9 cellular contexts compared by ENCODE assay signal in genomic region chr2:153235516-153235915, GRCh38.
A peak's percentile ranks its signal among the peaks of the same experiment; 100 is the strongest.
DNase-seq lines count a peak whose midpoint lies in the region; ATAC-seq lines count a peak whose summit lies in the region.
"Had no signal": no experiment of that assay in that cellular context is flagged by ENCODE, and none has a peak within 500 bp of the region (broad histone marks: within the 10 kb centered on the region; RNA-seq: fewer than 3 reads in every experiment).

No MANE protein-coding gene starts in this region.

- DNase-seq in activated T-helper 1 cell treated with anti-CD3 and anti-CD28 coated beads, Interleukin-12 subunit alpha, Interleukin-12 subunit beta, Interleukin-2, Interleukin-4 antibody, amounts not matched to agents 30 ng/mL and 10 ng/mL and 1 ng/mL, durations not matched to agents 14 hours and 24 hours and 36 hours (ENCODE audit: low spot score) = peak; percentile 6
- no peak for DNase-seq in DMS153 treated with DMSO at 0.1 percent for 48 hours (lab: John Stamatoyannopoulos, UW; ENCODE audit: unreplicated experiment)
- no peak for DNase-seq in NCI-H2081 treated with DMSO at 0.1 percent for 48 hours (lab: John Stamatoyannopoulos, UW)
- DNase-seq in nucleus accumbens (lab: John Stamatoyannopoulos, UW) = no peak
- DNase-seq: NCI-H345 had no signal

- no peak overlapping the region for H3K4me3 Mint-ChIP-seq in activated T-helper 1 cell treated with anti-CD3 and anti-CD28 coated beads, Interleukin-12 subunit alpha, Interleukin-12 subunit beta, Interleukin-2, Interleukin-4 antibody, amounts not matched to agents 30 ng/mL and 10 ng/mL and 1 ng/mL, durations not matched to agents 14 hours and 24 hours and 36 hours

- H3K27me3 Mint-ChIP-seq in activated T-helper 1 cell treated with anti-CD3 and anti-CD28 coated beads, Interleukin-12 subunit alpha, Interleukin-12 subunit beta, Interleukin-2, Interleukin-4 antibody, amounts not matched to agents 30 ng/mL and 10 ng/mL and 1 ng/mL, durations not matched to agents 14 hours and 24 hours and 36 hours (ENCODE audit: insufficient read depth) = peaks cover 2% of the 10 kb centered on the region

- H3K36me3 Mint-ChIP-seq in activated T-helper 1 cell treated with anti-CD3 and anti-CD28 coated beads, Interleukin-12 subunit alpha, Interleukin-12 subunit beta, Interleukin-2, Interleukin-4 antibody, amounts not matched to agents 30 ng/mL and 10 ng/mL and 1 ng/mL, durations not matched to agents 14 hours and 24 hours and 36 hours (ENCODE audit: low read depth) = no peaks in the 10 kb centered on the region

- H3K9me3 Mint-ChIP-seq in activated T-helper 1 cell treated with anti-CD3 and anti-CD28 coated beads, Interleukin-12 subunit alpha, Interleukin-12 subunit beta, Interleukin-2, Interleukin-4 antibody, amounts not matched to agents 30 ng/mL and 10 ng/mL and 1 ng/mL, durations not matched to agents 14 hours and 24 hours and 36 hours = peaks cover 4% of the 10 kb centered on the region

- ATAC-seq in GM18517 (IDR thresholded peaks at IDR 0.05; ENCODE audit: unreplicated experiment) = peak; percentile 92
- peak; percentile 92 for ATAC-seq in GM19452 (IDR thresholded peaks at IDR 0.05; ENCODE audit: unreplicated experiment)
- peak; percentile 52 for ATAC-seq in HG03025 (IDR thresholded peaks at IDR 0.05; ENCODE audit: low FRiP score, unreplicated experiment)
- no peak for ATAC-seq in GM19455 (IDR thresholded peaks at IDR 0.05; ENCODE audit: unreplicated experiment)

- H3K27ac Mint-ChIP-seq in activated T-helper 1 cell treated with anti-CD3 and anti-CD28 coated beads, Interleukin-12 subunit alpha, Interleukin-12 subunit beta, Interleukin-2, Interleukin-4 antibody, amounts not matched to agents 30 ng/mL and 10 ng/mL and 1 ng/mL, durations not matched to agents 14 hours and 24 hours and 36 hours = peak overlapping the region; percentile 5

- intact Hi-C loops in activated T-helper 1 cell treated with anti-CD3 and anti-CD28 coated beads, Interleukin-12 subunit alpha, Interleukin-12 subunit beta, Interleukin-2, Interleukin-4 antibody, amounts not matched to agents 30 ng/mL and 10 ng/mL and 1 ng/mL, durations not matched to agents 14 hours and 24 hours and 36 hours (cut with micrococcal nuclease) = no loop called here

- peaks cover 14% of the 10 kb centered on the region for H3K4me1 Mint-ChIP-seq in activated T-helper 1 cell treated with anti-CD3 and anti-CD28 coated beads, Interleukin-12 subunit alpha, Interleukin-12 subunit beta, Interleukin-2, Interleukin-4 antibody, amounts not matched to agents 30 ng/mL and 10 ng/mL and 1 ng/mL, durations not matched to agents 14 hours and 24 hours and 36 hours (ENCODE audit: low read depth)
